Comparison of ENCODE assay signal across 25 cellular contexts in the genomic region with DNA sequence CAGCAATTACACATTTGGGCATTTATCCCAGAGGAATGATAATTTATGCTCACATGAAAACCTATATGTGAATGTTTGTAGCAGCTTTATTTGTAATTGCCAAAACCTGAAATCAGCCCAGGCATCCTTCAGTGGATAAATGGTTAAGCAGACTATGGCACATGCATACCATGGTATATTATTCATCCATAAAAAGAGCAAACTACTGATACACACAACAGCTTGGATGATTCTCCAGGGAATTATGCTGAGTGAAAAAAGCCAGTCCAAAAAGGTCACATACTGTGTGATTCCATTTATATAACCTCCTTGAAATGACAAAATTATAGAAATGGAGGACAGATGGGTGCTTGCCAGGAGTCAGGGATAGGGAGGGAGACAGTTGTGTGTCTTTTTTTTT.
DNase-seq lines count a peak whose midpoint lies in the region; ATAC-seq, FAIRE-seq and TF ChIP-seq lines count a peak whose summit lies in the region.
"Had no signal": no experiment of that assay in that cellular context is flagged by ENCODE, and none has a peak within 500 bp of the region (broad histone marks: within the 10 kb centered on the region; RNA-seq: fewer than 3 reads in every experiment).

No MANE protein-coding gene starts in this region.

- H3K27me3 ChIP-seq in SK-N-SH (ENCODE audit: insufficient read depth) (no peaks in the 10 kb centered on the region), thyroid gland (no peaks in the 10 kb centered on the region)
- H3K27me3 ChIP-seq: BLaER1 treated with 17β-estradiol and CSF1 and Interleukin-3, amounts not matched to agents 10 nM and 100 nM; left lung; spleen had no signal

- no peak for FAIRE-seq in A549 (lab: Jason Lieb, UNC)
- FAIRE-seq: endometrium, TTC549 had no signal

- no peak overlapping the region for H2AFZ ChIP-seq in SK-N-SH (ENCODE audit: low read depth)

- no peak for ATAC-seq in A549
- no peak for ATAC-seq in GM19397 (IDR thresholded peaks at IDR 0.05; ENCODE audit: unreplicated experiment)
- ATAC-seq in activated CD4-positive, CD25-positive, alpha-beta regulatory T cell treated with anti-CD3 and anti-CD28 coated beads, Interleukin-2, amount 50 U/mL, for 24 hours = no peak
- ATAC-seq: activated CD4-positive, alpha-beta T cell treated with anti-CD3 and anti-CD28 coated beads for 36 hours; activated T-cell treated with anti-CD3 and anti-CD28 coated beads, Interleukin-2, amount 50 U/mL, for 72 hours; left lung; naive thymus-derived CD4-positive, alpha-beta T cell; stimulated activated naive CD8-positive, alpha-beta T cell treated with anti-CD3 and anti-CD28 coated beads, Interleukin-15, Interleukin-2, amounts not matched to agents 100 U/mL and 50 U/mL, for 24 hours; T-cell had no signal

- H3K36me3 ChIP-seq in SK-N-SH (replicated peaks in 1 of 2; ENCODE audit: control insufficient read depth in 1 of 2, insufficient read depth in 2 of 2, low read length in 1 of 2) = no peaks in the 10 kb centered on the region
- no peaks in the 10 kb centered on the region for H3K36me3 ChIP-seq in thyroid gland
- H3K36me3 ChIP-seq: left lung had no signal

- H3K27ac ChIP-seq in A549 (no peak overlapping the region; a peak in 1 of 6 replicates), SK-N-SH (ENCODE audit: low read depth in 2 of 2, low read length in 1 of 2) (peak overlapping the region in 1 of 2 experiments; percentile 16; a peak in 1 of 4 replicates), thyroid gland (no peak overlapping the region)
- H3K27ac ChIP-seq: BLaER1 treated with 17β-estradiol and CSF1 and Interleukin-3, amounts not matched to agents 10 nM and 100 nM; left lung; spleen had no signal

- no peak for TF ChIP-seq RAD21 in A549 (conservative IDR thresholded peaks at IDR 0.05 in 1 of 2, IDR thresholded peaks at IDR 0.05 in 1 of 2)
- TF ChIP-seq RAD21 in SK-N-SH (IDR thresholded peaks at IDR 0.05; ENCODE audit: low read length) = no peak

- no peaks in the 10 kb centered on the region for H3K9me3 ChIP-seq in A549
- H3K9me3 ChIP-seq in SK-N-SH = no peaks in the 10 kb centered on the region
- no peaks in the 10 kb centered on the region for H3K9me3 ChIP-seq in thyroid gland
- H3K9me3 ChIP-seq: BLaER1 treated with 17β-estradiol and CSF1 and Interleukin-3, amounts not matched to agents 10 nM and 100 nM; left lung; spleen had no signal

- H4K20me1 ChIP-seq in SK-N-SH (ENCODE audit: insufficient read depth) = no peaks in the 10 kb centered on the region
- H4K20me1 ChIP-seq: BLaER1 treated with 17β-estradiol and CSF1 and Interleukin-3, amounts not matched to agents 10 nM and 100 nM had no signal

- DNase-seq in A549 (ENCODE audit: low read depth in 1 of 2, low spot score in 1 of 2) (no peak), HCEC 1CT (peak; percentile 42), SK-N-SH (no peak), fibroblast of gingiva (ENCODE audit: low read depth) (peak; percentile 46), SK-N-DZ (ENCODE audit: low spot score) (no peak), thyroid gland (no peak)
- DNase-seq: 8988T; activated CD4-positive, alpha-beta T cell treated with anti-CD3 and anti-CD28 coated beads for 36 hours; activated T-cell treated with anti-CD3 and anti-CD28 coated beads, Interleukin-2, amount 50 U/mL, for 72 hours; Calu3; KG1; left lung; MV-4-11; naive thymus-derived CD4-positive, alpha-beta T cell; SHP77; spleen; stimulated activated CD4-positive, alpha-beta T cell treated with anti-CD3 and anti-CD28 coated beads, Interleukin-4, amount 100 ng/mL, for 24 hours; stimulated activated naive CD8-positive, alpha-beta T cell treated with anti-CD3 and anti-CD28 coated beads, Interleukin-15, Interleukin-2, amounts not matched to agents 100 U/mL and 50 U/mL, for 24 hours; T-cell; trophoblast cell had no signal

- H3K4me3 ChIP-seq in A549 = no peak overlapping the region
- no peak overlapping the region for H3K4me3 ChIP-seq in SK-N-SH (ENCODE audit: low read depth in 2 of 2, low read length in 1 of 2)
- no peak overlapping the region for H3K4me3 ChIP-seq in thyroid gland (replicated peaks in 1 of 3)
- H3K4me3 ChIP-seq: BLaER1 treated with 17β-estradiol and CSF1 and Interleukin-3, amounts not matched to agents 10 nM and 100 nM; left lung; spleen had no signal

- TF ChIP-seq CTCF in A549 (IDR thresholded peaks at IDR 0.05) (no peak), SK-N-SH (IDR thresholded peaks at IDR 0.05) (no peak), thyroid gland (IDR thresholded peaks at IDR 0.05) (no peak)

- H3K4me1 ChIP-seq in A549 (peaks cover 7% of the 10 kb centered on the region), SK-N-SH (ENCODE audit: control insufficient read depth in 1 of 2, insufficient read depth in 2 of 2, low read depth in 1 of 2, low read length in 1 of 2) (peaks cover 7 to 21% of the 10 kb centered on the region in 2 experiments; a peak in 2 of 4 replicates), thyroid gland (peaks cover 24 to 31% of the 10 kb centered on the region in 2 donors)
- H3K4me1 ChIP-seq: left lung had no signal

- intact Hi-C loops in thyroid gland (cut with DNase I) = no loop called here

- H3F3A ChIP-seq in SK-N-SH (replicated peaks; ENCODE audit: insufficient read depth) = no peaks in the 10 kb centered on the region

- no peaks in the 10 kb centered on the region for H3K9me2 ChIP-seq in SK-N-SH

- POLR2A ChIA-PET in A549 (lab: Yijun Ruan, JAX) = no interaction called here
- POLR2A ChIA-PET in SK-N-SH (lab: Yijun Ruan, JAX) = no interaction called here

- TF ChIP-seq POLR2A in A549 (IDR thresholded peaks at IDR 0.05; ENCODE audit: low read length) (no peak), thyroid gland (IDR thresholded peaks at IDR 0.05) (no peak)

- no peaks in the 10 kb centered on the region for H3K79me2 ChIP-seq in SK-N-SH (ENCODE audit: insufficient read depth)

- H3K4me2 ChIP-seq in A549 (peak overlapping the region; percentile 23; the same call in 2 of the 3 replicates), SK-N-SH (no peak overlapping the region)
- H3K4me2 ChIP-seq: BLaER1 treated with 17β-estradiol and CSF1 and Interleukin-3, amounts not matched to agents 10 nM and 100 nM had no signal

- CTCF ChIA-PET in A549 (lab: Yijun Ruan, JAX) (interaction anchor here (0.6 to 1.2 kb wide), 2 partner anchors 18 to 55 kb away, joined by 3 to 4 read pairs; no protein-coding TSS in a partner anchor), SK-N-SH (lab: Yijun Ruan, JAX) (no interaction called here)

- H3K9ac ChIP-seq in SK-N-SH = no peak overlapping the region
- H3K9ac ChIP-seq: BLaER1 treated with 17β-estradiol and CSF1 and Interleukin-3, amounts not matched to agents 10 nM and 100 nM had no signal

- TF ChIP-seq EP300 in A549 (IDR thresholded peaks at IDR 0.05) (no peak), SK-N-SH (IDR thresholded peaks at IDR 0.05; ENCODE audit: borderline replicate concordance in 1 of 2, low read depth in 1 of 2, low read length in 1 of 2) (no peak)

TF ChIP-seq in A549, 52 proteins besides CTCF, POLR2A, EP300 and RAD21:
- TF ChIP-seq, protein P1, sequence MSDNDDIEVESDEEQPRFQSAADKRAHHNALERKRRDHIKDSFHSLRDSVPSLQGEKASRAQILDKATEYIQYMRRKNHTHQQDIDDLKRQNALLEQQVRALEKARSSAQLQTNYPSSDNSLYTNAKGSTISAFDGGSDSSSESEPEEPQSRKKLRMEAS (IDR thresholded peaks at IDR 0.05) = no peak
- TF ChIP-seq RNF2 (IDR thresholded peaks at IDR 0.05; ENCODE audit: borderline replicate concordance, low read depth) (no peak), JUN (IDR thresholded peaks at IDR 0.05) (no peak)

TF ChIP-seq in SK-N-SH, 30 proteins besides CTCF, POLR2A, EP300 and RAD21:
- TF ChIP-seq GABPA (IDR thresholded peaks at IDR 0.05; ENCODE audit: low read depth) = no peak
- peak; percentile 43; the same call in 1 of the 2 replicates for TF ChIP-seq FOSL2 (IDR thresholded peaks at IDR 0.05; ENCODE audit: borderline replicate concordance, low read depth)
- TF ChIP-seq TEAD4 (IDR thresholded peaks at IDR 0.05; ENCODE audit: borderline replicate concordance, insufficient read depth) = 0 out of 2 replicates have a peak, but pooled peaks have one; percentile 39
- TF ChIP-seq CHD2 (IDR thresholded peaks at IDR 0.05; ENCODE audit: low read length, partially characterized antibody) = no peak
- peak; percentile 61 for TF ChIP-seq TCF12 (IDR thresholded peaks at IDR 0.05)
- TF ChIP-seq JUND (IDR thresholded peaks at IDR 0.05) = peak; percentile 41
- no peak for TF ChIP-seq FOXJ3 (CRISPR knock-in tag; IDR thresholded peaks at IDR 0.05)
- peak; percentile 21; the same call in 1 of the 2 replicates for TF ChIP-seq NFIC (IDR thresholded peaks at IDR 0.05; ENCODE audit: borderline replicate concordance)

Comparison
In these comparisons a context has a peak if more than half of its experiments do, and no peak if none do; other contexts are left out.
1. DNase-seq: peak in HCEC 1CT (single experiment) and fibroblast of gingiva (single experiment); none in A549 (0 of 2), SK-N-SH (single experiment), SK-N-DZ (single experiment) and thyroid gland (0 of 2).